ENCODE assay signal across 18 cellular contexts in the genomic region with DNA sequence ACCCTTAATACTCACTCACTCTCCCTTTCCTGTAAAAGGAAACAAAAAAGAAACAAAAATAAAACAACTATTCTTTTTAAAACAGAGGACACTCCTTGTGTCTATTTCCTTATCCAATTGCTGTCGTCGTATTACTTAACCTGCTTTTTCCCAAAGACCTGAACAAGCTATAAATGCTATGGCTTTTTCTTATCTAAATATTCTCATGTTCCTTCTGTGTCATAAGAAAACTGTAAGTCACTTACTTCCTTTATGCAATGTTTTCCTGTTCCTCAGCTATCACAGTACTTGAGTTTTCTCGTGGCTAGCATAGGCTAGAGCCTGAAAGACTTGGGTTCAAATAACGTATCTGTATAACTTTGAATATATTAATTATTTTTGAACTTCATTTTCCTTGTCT.
DNase-seq lines count a peak whose midpoint lies in the region; ATAC-seq, FAIRE-seq and TF ChIP-seq lines count a peak whose summit lies in the region.
"Had no signal": no experiment of that assay in that cellular context is flagged by ENCODE, and none has a peak within 500 bp of the region (broad histone marks: within the 10 kb centered on the region; RNA-seq: fewer than 3 reads in every experiment).

No MANE protein-coding gene starts in this region.

- intact Hi-C loops in mucosa of descending colon (cut with DNase I, micrococcal nuclease): no loop called here
- intact Hi-C loops in naive thymus-derived CD4-positive, alpha-beta T cell (cut with micrococcal nuclease): no loop called here

- no peak for TF ChIP-seq CTCF in mucosa of descending colon (IDR thresholded peaks at IDR 0.05)

- DNase-seq in GF-D8 (lab: John Stamatoyannopoulos, UW) (peak; percentile 15), H54 (ENCODE audit: insufficient read length, low spot score) (no peak), mucosa of descending colon (no peak), HTR-8/SVneo (ENCODE audit: insufficient read length, low spot score) (no peak), COLO668 (lab: John Stamatoyannopoulos, UW; ENCODE audit: unreplicated experiment) (no peak)
- no peak for DNase-seq in central memory CD8-positive, alpha-beta T cell (ENCODE audit: low spot score in 2 of 2)
- no peak for DNase-seq in naive thymus-derived CD4-positive, alpha-beta T cell
- DNase-seq in activated CD8-positive, alpha-beta memory T cell treated with anti-CD3 and anti-CD28 coated beads, Interleukin-2, amount 10 ng/mL, durations not matched to agents 7 days and 5 days: no peak
- DNase-seq: BE2C, EL, H9, HFFc6, MM.1S, NCI-H1092 treated with DMSO at 0.1 percent for 48 hours, NCI-H146, NCI-H226, NCI-H748 treated with DMSO at 0.1 percent for 48 hours had no signal

- FAIRE-seq in H54 (lab: Jason Lieb, UNC) (peak; percentile 6), HTR-8/SVneo (lab: Jason Lieb, UNC) (no peak)

- H3K4me3 ChIP-seq in mucosa of descending colon: no peak overlapping the region
- no peak overlapping the region for H3K4me3 ChIP-seq in naive thymus-derived CD4-positive, alpha-beta T cell (ENCODE audit: low read length)

- H3K9me3 ChIP-seq in mucosa of descending colon: no peaks in the 10 kb centered on the region
- H3K9me3 ChIP-seq in naive thymus-derived CD4-positive, alpha-beta T cell (ENCODE audit: control insufficient read depth in 2 of 3, low read length in 3 of 3): no peaks in the 10 kb centered on the region
- H3K9me3 ChIP-seq: BE2C had no signal

- no peaks in the 10 kb centered on the region for H3K27me3 Mint-ChIP-seq in central memory CD8-positive, alpha-beta T cell
- no peaks in the 10 kb centered on the region for H3K27me3 Mint-ChIP-seq in naive thymus-derived CD4-positive, alpha-beta T cell
- H3K27me3 Mint-ChIP-seq in activated CD8-positive, alpha-beta memory T cell treated with anti-CD3 and anti-CD28 coated beads, Interleukin-2, amount 10 ng/mL, durations not matched to agents 7 days and 5 days: no peaks in the 10 kb centered on the region

- no peaks in the 10 kb centered on the region for H3K4me1 ChIP-seq in mucosa of descending colon (ENCODE audit: low read depth)
- no peaks in the 10 kb centered on the region for H3K4me1 ChIP-seq in naive thymus-derived CD4-positive, alpha-beta T cell (ENCODE audit: control insufficient read depth in 2 of 2, insufficient read depth in 2 of 2, low read length in 2 of 2)
- H3K4me1 ChIP-seq: BE2C had no signal

- H3K4me3 Mint-ChIP-seq in central memory CD8-positive, alpha-beta T cell: no peak overlapping the region
- H3K4me3 Mint-ChIP-seq in naive thymus-derived CD4-positive, alpha-beta T cell: no peak overlapping the region
- H3K4me3 Mint-ChIP-seq in activated CD8-positive, alpha-beta memory T cell treated with anti-CD3 and anti-CD28 coated beads, Interleukin-2, amount 10 ng/mL, durations not matched to agents 7 days and 5 days: no peak overlapping the region
- H3K4me3 Mint-ChIP-seq: H9, HFFc6 had no signal

- H3K27me3 ChIP-seq in naive thymus-derived CD4-positive, alpha-beta T cell (ENCODE audit: control insufficient read depth in 2 of 2, insufficient read depth in 2 of 2, low read length in 2 of 2): no peaks in the 10 kb centered on the region
- H3K27me3 ChIP-seq: BE2C had no signal

- H3K9me3 Mint-ChIP-seq in central memory CD8-positive, alpha-beta T cell: no peaks in the 10 kb centered on the region
- no peaks in the 10 kb centered on the region for H3K9me3 Mint-ChIP-seq in naive thymus-derived CD4-positive, alpha-beta T cell
- H3K9me3 Mint-ChIP-seq in activated CD8-positive, alpha-beta memory T cell treated with anti-CD3 and anti-CD28 coated beads, Interleukin-2, amount 10 ng/mL, durations not matched to agents 7 days and 5 days (ENCODE audit: low read depth): no peaks in the 10 kb centered on the region
- H3K9me3 Mint-ChIP-seq: HFFc6 had no signal

- H3K4me1 Mint-ChIP-seq in central memory CD8-positive, alpha-beta T cell: no peaks in the 10 kb centered on the region
- H3K4me1 Mint-ChIP-seq in naive thymus-derived CD4-positive, alpha-beta T cell: peaks cover 0 to 3% (median 0%) of the 10 kb centered on the region in 7 donors
- H3K4me1 Mint-ChIP-seq in activated CD8-positive, alpha-beta memory T cell treated with anti-CD3 and anti-CD28 coated beads, Interleukin-2, amount 10 ng/mL, durations not matched to agents 7 days and 5 days: no peaks in the 10 kb centered on the region

- no peak for ATAC-seq in central memory CD8-positive, alpha-beta T cell (replicated peaks; ENCODE audit: extremely low read depth, poor library complexity, severe bottlenecking)
- ATAC-seq in mucosa of descending colon: peak; percentile 76
- ATAC-seq in naive thymus-derived CD4-positive, alpha-beta T cell: no peak
- no peak for ATAC-seq in activated CD8-positive, alpha-beta memory T cell treated with anti-CD3 and anti-CD28 coated beads, Interleukin-2, amount 10 ng/mL, durations not matched to agents 7 days and 5 days
- ATAC-seq: Panc1 had no signal

- CTCF ChIA-PET in naive thymus-derived CD4-positive, alpha-beta T cell (lab: Charles Lee): no interaction called here
- CTCF ChIA-PET in activated CD8-positive, alpha-beta memory T cell treated with anti-CD3 and anti-CD28 coated beads, Interleukin-2, amount 10 ng/mL, durations not matched to agents 7 days and 5 days (lab: Charles Lee): no interaction called here

- TF ChIP-seq POLR2A in H54 (IDR thresholded peaks at IDR 0.05; ENCODE audit: low read depth, low read length): no peak

- POLR2A ChIA-PET in naive thymus-derived CD4-positive, alpha-beta T cell (lab: Charles Lee): no interaction called here

- H3K27ac Mint-ChIP-seq in central memory CD8-positive, alpha-beta T cell (ENCODE audit: low read depth): peak overlapping the region; percentile 8
- H3K27ac Mint-ChIP-seq in naive thymus-derived CD4-positive, alpha-beta T cell: peak overlapping the region in 3 of 9 donors; percentile 4 to 64 (median 38)
- H3K27ac Mint-ChIP-seq in activated CD8-positive, alpha-beta memory T cell treated with anti-CD3 and anti-CD28 coated beads, Interleukin-2, amount 10 ng/mL, durations not matched to agents 7 days and 5 days: no peak overlapping the region
- H3K27ac Mint-ChIP-seq: HFFc6 had no signal

- peaks cover 65% of the 10 kb centered on the region for H3K36me3 Mint-ChIP-seq in central memory CD8-positive, alpha-beta T cell (ENCODE audit: insufficient read depth)
- peaks cover 15 to 55% (median 46%) of the 10 kb centered on the region in 5 donors for H3K36me3 Mint-ChIP-seq in naive thymus-derived CD4-positive, alpha-beta T cell
- peaks cover 42% of the 10 kb centered on the region for H3K36me3 Mint-ChIP-seq in activated CD8-positive, alpha-beta memory T cell treated with anti-CD3 and anti-CD28 coated beads, Interleukin-2, amount 10 ng/mL, durations not matched to agents 7 days and 5 days

- peaks cover 8% of the 10 kb centered on the region for H3K36me3 ChIP-seq in mucosa of descending colon (ENCODE audit: low read depth)
- H3K36me3 ChIP-seq in naive thymus-derived CD4-positive, alpha-beta T cell (ENCODE audit: control insufficient read depth in 2 of 3, insufficient read depth in 3 of 3, low read length in 3 of 3): peaks cover 10 to 47% (median 32%) of the 10 kb centered on the region in 3 experiments

- no peak overlapping the region for H3K27ac ChIP-seq in naive thymus-derived CD4-positive, alpha-beta T cell (ENCODE audit: low read depth, low read length)
